In the genomic region with DNA sequence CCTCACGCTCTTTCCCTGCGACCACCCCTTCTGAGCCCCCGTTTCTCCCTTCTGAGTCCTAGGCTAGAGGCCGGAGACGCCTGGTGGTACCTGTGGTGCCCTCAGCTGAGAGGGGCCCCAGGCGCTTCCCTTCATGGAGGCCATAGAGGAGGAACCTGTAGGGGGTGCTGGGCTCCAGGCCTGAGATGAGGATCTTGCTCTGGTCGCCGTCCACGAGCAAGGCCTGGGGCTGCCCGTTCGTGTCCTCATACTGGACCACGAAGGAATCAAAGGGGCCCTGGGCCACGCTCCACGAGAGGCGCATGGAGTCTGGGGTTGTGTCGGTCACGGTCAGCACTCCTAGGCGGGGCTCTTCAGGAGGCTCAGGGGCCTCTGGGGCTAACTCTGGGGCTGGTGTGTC, we compare ENCODE assay signal across 8 cellular contexts. TPM values are rescaled to one million over a fixed set of nuclear protein-coding genes. Genes with fewer than 3 reads are reported as not detected.
A peak's percentile ranks its signal among the peaks of the same experiment; 100 is the strongest.
DNase-seq lines count a peak whose midpoint lies in the region; ATAC-seq, FAIRE-seq and TF ChIP-seq lines count a peak whose summit lies in the region.
"Not testable (repeated sequence)": the region's sequence is repeated elsewhere in the genome, so short reads cannot be mapped to it uniquely, and the experiment has no call there.
"Had no signal": no experiment of that assay in that cellular context is flagged by ENCODE, and none has a peak within 500 bp of the region (broad histone marks: within the 10 kb centered on the region; RNA-seq: fewer than 3 reads in every experiment).

No MANE protein-coding gene starts in this region.

- BruUV-seq in HepG2 (replicated peaks; lab: Mats Ljungman, UMichigan) = not testable (repeated sequence)

- H3F3A ChIP-seq in GM23338 (replicated peaks; ENCODE audit: low read depth) = not testable (repeated sequence)

- H3K4me3 ChIP-seq in GM23338; left ventricle myocardium inferior; HepG2 (replicated peaks in 1 of 3; ENCODE audit: insufficient read depth in 1 of 3, low read depth in 2 of 3, low read length in 3 of 3); spleen; aorta (ENCODE audit: low read length in 2 of 2): not testable (repeated sequence)
- H3K4me3 ChIP-seq in adrenal gland = peak overlapping the region in 1 of 4 donors; percentile 44

- H3K27ac Mint-ChIP-seq in GM23338 = not testable (repeated sequence)

- not testable (repeated sequence) for TF ChIP-seq RAD21 in HepG2 (CRISPR knock-in tag; IDR thresholded peaks at IDR 0.05)

- H3K9me2 ChIP-seq in GM23338 (ENCODE audit: insufficient read depth) = not testable (repeated sequence)

- H3K4me2 ChIP-seq in GM23338; HepG2 (ENCODE audit: low read depth, low read length): not testable (repeated sequence)

- TF ChIP-seq CTCF in GM23338 (conservative IDR thresholded peaks at IDR 0.05; ENCODE audit: low read depth in 2 of 2) = peak in 1 of 2 experiments; percentile 24; a peak in 1 of 4 replicates
- not testable (repeated sequence) for TF ChIP-seq CTCF in adrenal gland (IDR thresholded peaks at IDR 0.05); left ventricle myocardium inferior (IDR thresholded peaks at IDR 0.05; ENCODE audit: borderline replicate concordance); HepG2 (CRISPR knock-in tag; IDR thresholded peaks at IDR 0.05); spleen (IDR thresholded peaks at IDR 0.05 in 8 of 11, conservative IDR thresholded peaks at IDR 0.05 in 3 of 11)

- intact Hi-C loops in adrenal gland (cut with DNase I); Right ventricle myocardium inferior (cut with DNase I); left ventricle myocardium inferior (cut with micrococcal nuclease); HepG2 (cut with micrococcal nuclease; ENCODE audit: unreplicated experiment); spleen (cut with DNase I; ENCODE audit: low total_unique reads); aorta (cut with DNase I): not testable (repeated sequence)

- H2AFZ ChIP-seq in GM23338; HepG2 (ENCODE audit: low read length): not testable (repeated sequence)

- not testable (repeated sequence) for H3K4me1 ChIP-seq in GM23338 (ENCODE audit: insufficient read depth); aorta (ENCODE audit: control insufficient read depth in 1 of 2, insufficient read depth in 2 of 2, low read length in 2 of 2)
- H3K4me1 ChIP-seq in adrenal gland (replicated peaks in 1 of 2) (peaks cover 24 to 31% of the 10 kb centered on the region in 2 donors), left ventricle myocardium inferior (peaks cover 29% of the 10 kb centered on the region), HepG2 (ENCODE audit: insufficient read depth, low read length) (peaks cover 42% of the 10 kb centered on the region), spleen (peaks cover 0 to 30% (median 21%) of the 10 kb centered on the region in 6 donors)

- not testable (repeated sequence) for H3K27me3 Mint-ChIP-seq in GM23338 (ENCODE audit: insufficient read depth, low read depth, poor library complexity)

- H3K4me1 Mint-ChIP-seq in GM23338 = not testable (repeated sequence)

- H3K9ac ChIP-seq in HepG2 (ENCODE audit: insufficient read depth, low read depth, low read length) = not testable (repeated sequence)

- WGBS in adrenal gland, 4 donors = 34 to 60% (median 47%) methylated on average over 2 to 12 of the region's 18 CpGs
- WGBS in HepG2 (ENCODE audit: low lambda C conversion rate) = 80% methylated on average over 9 of the region's 18 CpGs
- 84 to 96% (median 94%) methylated on average over 6 to 13 of the region's 18 CpGs for WGBS in spleen, 5 donors
- 90 to 91% methylated on average over 10 to 14 of the region's 18 CpGs for WGBS in aorta, 2 donors

- POLR2A ChIA-PET in HepG2 (lab: Yijun Ruan, JAX) = not testable (repeated sequence)

- not testable (repeated sequence) for TF ChIP-seq POLR2A in adrenal gland (IDR thresholded peaks at IDR 0.05); HepG2 (IDR thresholded peaks at IDR 0.05; ENCODE audit: insufficient read depth in 1 of 2, low read depth in 2 of 2, low read length in 2 of 2); spleen (IDR thresholded peaks at IDR 0.05)

- CTCF ChIA-PET in HepG2 (lab: Yijun Ruan, JAX; ENCODE audit: low intra/inter-chr PET ratio, low total read pairs) = not testable (repeated sequence)

- not testable (repeated sequence) for H3K9me3 Mint-ChIP-seq in GM23338

- not testable (repeated sequence) for TF ChIP-seq EP300 in HepG2 (IDR thresholded peaks at IDR 0.05; ENCODE audit: low read depth in 2 of 2, low read length in 2 of 2); HepG2 (CRISPR knock-in tag; IDR thresholded peaks at IDR 0.05; ENCODE audit: borderline replicate concordance)

- not testable (repeated sequence) for H3K27ac ChIP-seq in GM23338 (ENCODE audit: low read depth); left ventricle myocardium inferior (replicated peaks); HepG2 (ENCODE audit: extremely low read length, insufficient read depth, low read length); spleen; aorta (ENCODE audit: low read depth in 1 of 2, low read length in 2 of 2)
- H3K27ac ChIP-seq in adrenal gland = peak overlapping the region; percentile 37 to 90 (median 77)

- in situ Hi-C loops in HepG2 (cut with HindIII; ENCODE audit: extremely low pct_ligation_motif_present, low pct_unique_long_range_greater_than_20kb) = not testable (repeated sequence)

- H3K36me3 Mint-ChIP-seq in GM23338 (ENCODE audit: low read depth) = not testable (repeated sequence)

- H3K4me3 Mint-ChIP-seq in GM23338 = not testable (repeated sequence)

- H3K27me3 ChIP-seq in GM23338 (ENCODE audit: insufficient read depth); adrenal gland; left ventricle myocardium inferior (ENCODE audit: low read depth); HepG2 (ENCODE audit: control insufficient read depth in 1 of 2, insufficient read depth in 2 of 2, low read length in 2 of 2); spleen (replicated peaks in 1 of 7); aorta (ENCODE audit: control insufficient read depth in 1 of 2, insufficient read depth in 2 of 2, low read length in 1 of 2): not testable (repeated sequence)

- not testable (repeated sequence) for DNase-seq in GM23338 (ENCODE audit: low spot score); HepG2 (ENCODE audit: low spot score)
- DNase-seq in adrenal gland (peak; percentile 60 to 73 (median 71)), Right ventricle myocardium inferior (ENCODE audit: missing footprints) (peak; percentile 30), left ventricle myocardium inferior (peak; percentile 12), spleen (peak; percentile 64), aorta (peak; percentile 39 to 50)

- peak; percentile 42 for FAIRE-seq in HepG2 (lab: Jason Lieb, UNC)

- not testable (repeated sequence) for H3K36me3 ChIP-seq in GM23338 (ENCODE audit: insufficient read depth); adrenal gland (replicated peaks in 1 of 2); left ventricle myocardium inferior; HepG2 (replicated peaks in 1 of 2; ENCODE audit: control insufficient read depth in 1 of 2, insufficient read depth in 2 of 2, low read length in 2 of 2); spleen; aorta (ENCODE audit: control insufficient read depth in 1 of 2, insufficient read depth in 2 of 2, low read length in 1 of 2)

- not testable (repeated sequence) for H3K79me2 ChIP-seq in GM23338 (replicated peaks; ENCODE audit: insufficient read depth); HepG2 (ENCODE audit: insufficient read depth, low read length)

- H3K9me3 ChIP-seq in adrenal gland (replicated peaks in 1 of 3); left ventricle myocardium inferior (replicated peaks); HepG2 (ENCODE audit: low read length); spleen; aorta (ENCODE audit: control insufficient read depth, low read length): not testable (repeated sequence)

- ATAC-seq in GM23338 = peak; percentile 5; the same call in 2 of the 3 replicates
- not testable (repeated sequence) for ATAC-seq in Right ventricle myocardium inferior; HepG2; aorta (ENCODE audit: low FRiP score)

- H4K20me1 ChIP-seq in GM23338 (replicated peaks; ENCODE audit: insufficient read depth); HepG2 (ENCODE audit: insufficient read depth, low read length): not testable (repeated sequence)

RNA-seq across cellular contexts. Expression of gene CYP21A2, which starts 6.7 kb away (rescaled TPM):
- not detected in 2 replicates for total RNA-seq in GM23338 (2014; rRNA removed; shearing (Covaris generic))
- polyA plus RNA-seq in GM23338 (2016; fragmentation: Nextera tagmentation; extraction: Ambion mirVana) (0.10 TPM in 1 of 2 replicates, not detected in the other), adrenal gland (1,000 to 10,000 TPM in 2 of 3 donors, 100 to 1,000 TPM in 1; 528 to 4,039 (median 2,532) TPM), HepG2 (2011; rRNA removed) (6.3 and 8.6 TPM in 2 replicates), spleen (1 to 10 TPM in 2 of 3 donors, under 1 TPM in 1; 0.97 to 2.4 (median 2.2) TPM), aorta (1 to 10 TPM in 1 of 2 donors, not detected in 1; 3.6 TPM)
- total RNA-seq in adrenal gland (1,000 to 10,000 TPM in 7 of 8 donors, 100 to 1,000 TPM in 1; 780 to 6,352 (median 2,523) TPM), Right ventricle myocardium inferior (0.30 TPM), left ventricle myocardium inferior (0.41 TPM), HepG2 (2016; rRNA removed; fragmentation: Illumina TruSeq; extraction: Trizol) (0.29 and 1.5 TPM in 2 replicates), spleen (10 to 100 TPM in 2 of 7 donors, 1 to 10 TPM in 5; 4.9 to 14.3 (median 7.1) TPM), aorta (1 to 10 TPM; 2.2 to 2.3 TPM)
- total RNA-seq in HepG2 (2016; cell fraction: cytosol; rRNA removed; fragmentation: Illumina TruSeq; extraction: Trizol; ENCODE audit: low read depth) = 0.20 and 0.53 TPM in 2 replicates
- total RNA-seq in HepG2 (2016; cell fraction: insoluble cytoplasmic fraction; rRNA removed; fragmentation: Illumina TruSeq; extraction: Trizol) = 0.24 and 1.5 TPM in 2 replicates
- 0.59 and 0.69 TPM in 2 replicates for total RNA-seq in HepG2 (2016; cell fraction: membrane; rRNA removed; fragmentation: Illumina TruSeq; extraction: Trizol)
- 4.2 and 4.6 TPM in 2 replicates for total RNA-seq in HepG2 (2016; cell fraction: nucleus; rRNA removed; fragmentation: Illumina TruSeq; extraction: Trizol)
- polyA plus RNA-seq in HepG2 (2011; cell fraction: cytosol; rRNA removed) = 2.4 and 3.0 TPM in 2 replicates
- 65.6 and 85.1 TPM in 2 replicates for polyA plus RNA-seq in HepG2 (2011; cell fraction: nucleus; rRNA removed)
- 3.3 and 9.9 TPM in 2 replicates for polyA plus RNA-seq in HepG2 (2012)
- polyA plus RNA-seq in HepG2 (2016; cell fraction: cytosol; fragmentation: Illumina TruSeq; extraction: Trizol; ENCODE audit: low read depth) = 0.85 and 0.89 TPM in 2 replicates
- polyA plus RNA-seq in HepG2 (2016; cell fraction: insoluble cytoplasmic fraction; fragmentation: Illumina TruSeq; extraction: Trizol; ENCODE audit: low read depth) = 0.52 and 0.75 TPM in 2 replicates
- 0.98 and 1.2 TPM in 2 replicates for polyA plus RNA-seq in HepG2 (2016; cell fraction: membrane; fragmentation: Illumina TruSeq; extraction: Trizol; ENCODE audit: low read depth)
- polyA plus RNA-seq in HepG2 (2016; cell fraction: nucleus; fragmentation: Illumina TruSeq; extraction: Trizol; ENCODE audit: insufficient read depth, low read depth) = 10.5 and 14.3 TPM in 2 replicates
- 0.23 and 9.5 TPM in 2 replicates for polyA minus RNA-seq in HepG2 (2011; rRNA and poly(A)+ RNA removed; ENCODE audit: low replicate concordance)
- polyA minus RNA-seq in HepG2 (2011; cell fraction: cytosol; rRNA and poly(A)+ RNA removed) = 1.7 and 1.8 TPM in 2 replicates
- polyA minus RNA-seq in HepG2 (2011; cell fraction: nucleus; rRNA and poly(A)+ RNA removed) = 27.4 and 31.8 TPM in 2 replicates
- total RNA-seq: Caco-2 had no signal

RNA-seq across cellular contexts. Expression of gene C4B, which starts 30.3 kb away (rescaled TPM):
- 0.39 TPM in 1 of 2 replicates, not detected in the other for total RNA-seq in GM23338 (2014; rRNA removed; shearing (Covaris generic))
- polyA plus RNA-seq in GM23338 (2016; fragmentation: Nextera tagmentation; extraction: Ambion mirVana) (0.19 and 0.57 TPM in 2 replicates), adrenal gland (1,000 to 10,000 TPM in 1 of 3 donors, 100 to 1,000 TPM in 2; 236 to 1,852 (median 796) TPM), HepG2 (2011; rRNA removed) (538 and 944 TPM in 2 replicates), spleen (10 to 100 TPM; 57.8 to 66.9 (median 63.1) TPM), aorta (10 to 100 TPM; 10.8 to 49.3 TPM)
- total RNA-seq in adrenal gland (1,000 to 10,000 TPM in 6 of 8 donors, 100 to 1,000 TPM in 2; 948 to 5,092 (median 1,465) TPM), Right ventricle myocardium inferior (81.6 TPM), left ventricle myocardium inferior (72.9 TPM), HepG2 (2016; rRNA removed; fragmentation: Illumina TruSeq; extraction: Trizol) (67.2 and 167 TPM in 2 replicates), spleen (100 to 1,000 TPM in 5 of 7 donors, 10 to 100 TPM in 2; 88.6 to 308 (median 165) TPM), aorta (100 to 1,000 TPM; 149 to 225 TPM)
- total RNA-seq in HepG2 (2016; cell fraction: cytosol; rRNA removed; fragmentation: Illumina TruSeq; extraction: Trizol; ENCODE audit: low read depth) = 15.2 and 17.8 TPM in 2 replicates
- 44.6 and 177 TPM in 2 replicates for total RNA-seq in HepG2 (2016; cell fraction: insoluble cytoplasmic fraction; rRNA removed; fragmentation: Illumina TruSeq; extraction: Trizol)
- 26.9 and 28.9 TPM in 2 replicates for total RNA-seq in HepG2 (2016; cell fraction: membrane; rRNA removed; fragmentation: Illumina TruSeq; extraction: Trizol)
- 179 and 223 TPM in 2 replicates for total RNA-seq in HepG2 (2016; cell fraction: nucleus; rRNA removed; fragmentation: Illumina TruSeq; extraction: Trizol)
- polyA plus RNA-seq in HepG2 (2011; cell fraction: cytosol; rRNA removed) = 514 and 816 TPM in 2 replicates
- polyA plus RNA-seq in HepG2 (2011; cell fraction: nucleus; rRNA removed) = 1,368 and 1,594 TPM in 2 replicates
- 355 and 757 TPM in 2 replicates for polyA plus RNA-seq in HepG2 (2012)
- 18.7 and 20.5 TPM in 2 replicates for polyA plus RNA-seq in HepG2 (2016; cell fraction: cytosol; fragmentation: Illumina TruSeq; extraction: Trizol; ENCODE audit: low read depth)
- polyA plus RNA-seq in HepG2 (2016; cell fraction: insoluble cytoplasmic fraction; fragmentation: Illumina TruSeq; extraction: Trizol; ENCODE audit: low read depth) = 84.4 and 122 TPM in 2 replicates
- polyA plus RNA-seq in HepG2 (2016; cell fraction: membrane; fragmentation: Illumina TruSeq; extraction: Trizol; ENCODE audit: low read depth) = 27.8 and 33.4 TPM in 2 replicates
- 512 and 561 TPM in 2 replicates for polyA plus RNA-seq in HepG2 (2016; cell fraction: nucleus; fragmentation: Illumina TruSeq; extraction: Trizol; ENCODE audit: insufficient read depth, low read depth)
- polyA minus RNA-seq in HepG2 (2011; rRNA and poly(A)+ RNA removed; ENCODE audit: low replicate concordance) = 2.7 and 435 TPM in 2 replicates
- polyA minus RNA-seq in HepG2 (2011; cell fraction: cytosol; rRNA and poly(A)+ RNA removed) = 166 and 248 TPM in 2 replicates
- polyA minus RNA-seq in HepG2 (2011; cell fraction: nucleus; rRNA and poly(A)+ RNA removed) = 281 and 393 TPM in 2 replicates

Comparison
In these comparisons a context has a peak if more than half of its experiments do, and no peak if none do; other contexts are left out.
1. RNA of gene CYP21A2, which starts 6.7 kb away (total RNA-seq): 780 to 6,352 TPM in adrenal gland; 4.9 to 14.3 TPM in spleen, 2.2 to 2.3 TPM in aorta, 0.20 to 4.6 TPM in HepG2, 0.41 TPM in left ventricle myocardium inferior (single experiment), 0.30 TPM in Right ventricle myocardium inferior (single experiment) and not detected in GM23338; every median in the first group is over 10 times any median in the second.
2. RNA of gene C4B, which starts 30.3 kb away (total RNA-seq): 948 to 5,092 TPM in adrenal gland, 149 to 225 TPM in aorta, 15.2 to 223 TPM in HepG2, 88.6 to 308 TPM in spleen, 81.6 TPM in Right ventricle myocardium inferior (single experiment) and 72.9 TPM in left ventricle myocardium inferior (single experiment); 0.39 TPM in GM23338; every median in the first group is over 10 times any median in the second.